Comparison of ENCODE assay signal across 22 cellular contexts in genomic region chr16:1654505-1655268, GRCh38.
"Had no signal": no experiment of that assay in that cellular context is flagged by ENCODE, and none has a peak within 500 bp of the region (broad histone marks: within the 10 kb centered on the region; RNA-seq: fewer than 3 reads in every experiment).

No MANE protein-coding gene starts in this region.

- H3K27ac Mint-ChIP-seq: activated B cell treated with CpG ODN at 0.5 μM for 24 hours; activated CD4-positive, alpha-beta T cell treated with anti-CD3 and anti-CD28 coated beads, Interleukin-2, amount 10 ng/mL, durations not matched to agents 24 days and 14 days; activated naive CD8-positive, alpha-beta T cell treated with anti-CD3 and anti-CD28 coated beads for 36 hours; T-helper 2 cell treated with Interferon-gamma antibody and Interleukin-4, amounts not matched to agents 5 μg/mL and 100 μg/mL, for 36 hours had no signal

- H3K27ac ChIP-seq: body of pancreas, hepatocyte, parathyroid adenoma, transverse colon, vagina had no signal

- ATAC-seq: activated T-cell treated with anti-CD3 and anti-CD28 coated beads, Interleukin-2, amount 50 U/mL, for 72 hours; body of pancreas; left lobe of liver had no signal

- H3K4me3 ChIP-seq: body of pancreas, hepatocyte, skin epidermis, transverse colon, vagina had no signal

- H3K4me2 ChIP-seq: hepatocyte had no signal

- H3K9me3 Mint-ChIP-seq: activated B cell treated with CpG ODN at 0.5 μM for 24 hours; activated CD4-positive, alpha-beta T cell treated with anti-CD3 and anti-CD28 coated beads, Interleukin-2, amount 10 ng/mL, durations not matched to agents 24 days and 14 days; activated naive CD8-positive, alpha-beta T cell treated with anti-CD3 and anti-CD28 coated beads for 36 hours; activated T-cell treated with anti-CD3 and anti-CD28 coated beads, Interleukin-2, amount 50 U/mL, for 72 hours; T-helper 2 cell treated with Interferon-gamma antibody and Interleukin-4, amounts not matched to agents 5 μg/mL and 100 μg/mL, for 36 hours had no signal

- H3K27me3 ChIP-seq: body of pancreas, hepatocyte, transverse colon, vagina had no signal

- H2AFZ ChIP-seq: hepatocyte, parathyroid adenoma had no signal

- H3K9me3 ChIP-seq: body of pancreas, transverse colon, vagina had no signal

- H3K27me3 Mint-ChIP-seq: activated B cell treated with CpG ODN at 0.5 μM for 24 hours; activated CD4-positive, alpha-beta T cell treated with anti-CD3 and anti-CD28 coated beads, Interleukin-2, amount 10 ng/mL, durations not matched to agents 24 days and 14 days; activated naive CD8-positive, alpha-beta T cell treated with anti-CD3 and anti-CD28 coated beads for 36 hours had no signal

- H3K4me1 Mint-ChIP-seq: activated naive CD8-positive, alpha-beta T cell treated with anti-CD3 and anti-CD28 coated beads for 36 hours had no signal

- H3K9ac ChIP-seq: parathyroid adenoma had no signal

- H3K4me1 ChIP-seq: body of pancreas, parathyroid adenoma, transverse colon, vagina had no signal

- DNase-seq: activated B cell treated with CpG ODN at 0.5 μM for 24 hours; activated CD4-positive, alpha-beta T cell treated with anti-CD3 and anti-CD28 coated beads, Interleukin-2, amount 10 ng/mL, durations not matched to agents 24 days and 14 days; activated CD8-positive, alpha-beta memory T cell treated with anti-CD3 and anti-CD28 coated beads, Interleukin-2, amount 50 U/mL, for 48 hours; activated gamma-delta T cell; activated naive CD8-positive, alpha-beta T cell treated with anti-CD3 and anti-CD28 coated beads for 36 hours; activated T-cell treated with anti-CD3 and anti-CD28 coated beads, Interleukin-2, amount 50 U/mL, for 72 hours; amygdala; body of pancreas; central memory CD4-positive, alpha-beta T cell; cortex of kidney; effector CD8-positive, alpha-beta T cell; islet precursor cell; stimulated activated CD4-positive, alpha-beta T cell treated with anti-CD3 and anti-CD28 coated beads, Interleukin-15, amount 100 ng/mL, for 24 hours; stimulated activated CD4-positive, alpha-beta T cell treated with anti-CD3 and anti-CD28 coated beads, Interleukin-4, amount 100 ng/mL, for 1 hour; stimulated activated naive CD4-positive, alpha-beta T cell had no signal

- H3K4me3 Mint-ChIP-seq: activated B cell treated with CpG ODN at 0.5 μM for 24 hours; activated CD4-positive, alpha-beta T cell treated with anti-CD3 and anti-CD28 coated beads, Interleukin-2, amount 10 ng/mL, durations not matched to agents 24 days and 14 days; activated naive CD8-positive, alpha-beta T cell treated with anti-CD3 and anti-CD28 coated beads for 36 hours; activated T-cell treated with anti-CD3 and anti-CD28 coated beads, Interleukin-2, amount 50 U/mL, for 72 hours; T-helper 2 cell treated with Interferon-gamma antibody and Interleukin-4, amounts not matched to agents 5 μg/mL and 100 μg/mL, for 36 hours had no signal
